Comparison of ENCODE assay signal across 1 cellular context in the genomic region with DNA sequence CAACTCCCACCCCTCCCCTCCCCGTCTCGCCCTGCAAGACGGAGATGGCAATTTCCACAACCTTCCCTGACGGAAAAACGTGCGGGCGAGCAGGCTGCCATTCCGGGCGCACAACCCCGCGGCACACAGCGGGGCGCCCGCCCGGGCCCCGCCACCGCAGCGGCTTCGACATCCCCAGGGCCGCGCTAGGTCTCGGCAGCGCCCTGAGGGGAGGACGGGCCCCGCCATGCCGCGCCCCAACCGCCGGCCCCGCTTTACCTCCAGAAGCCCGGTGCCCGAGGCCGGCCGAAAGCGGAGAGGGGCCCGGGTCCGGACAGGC.
TF ChIP-seq lines count a peak whose summit lies in the region.

No MANE protein-coding gene starts in this region.

TF ChIP-seq in H1, 55 proteins besides CTCF, POLR2A, EP300 and RAD21:
- TF ChIP-seq, protein P1, sequence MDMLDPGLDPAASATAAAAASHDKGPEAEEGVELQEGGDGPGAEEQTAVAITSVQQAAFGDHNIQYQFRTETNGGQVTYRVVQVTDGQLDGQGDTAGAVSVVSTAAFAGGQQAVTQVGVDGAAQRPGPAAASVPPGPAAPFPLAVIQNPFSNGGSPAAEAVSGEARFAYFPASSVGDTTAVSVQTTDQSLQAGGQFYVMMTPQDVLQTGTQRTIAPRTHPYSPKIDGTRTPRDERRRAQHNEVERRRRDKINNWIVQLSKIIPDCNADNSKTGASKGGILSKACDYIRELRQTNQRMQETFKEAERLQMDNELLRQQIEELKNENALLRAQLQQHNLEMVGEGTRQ (IDR thresholded peaks at IDR 0.05; ENCODE audit: low read length): 0 out of 2 replicates have a peak, but pooled peaks have one; percentile 3
- TF ChIP-seq SIN3A (conservative IDR thresholded peaks at IDR 0.05 in 1 of 2, IDR thresholded peaks at IDR 0.05 in 1 of 2; ENCODE audit: low read depth in 1 of 2, low read length in 2 of 2) (no peak), KDM4A (IDR thresholded peaks at IDR 0.05; ENCODE audit: low read depth, low read length, severe bottlenecking) (peak; percentile 33), CBX5 (IDR thresholded peaks at IDR 0.05; ENCODE audit: low read depth, low read length) (no peak), ASH2L (IDR thresholded peaks at IDR 0.05; ENCODE audit: low read length) (peak; percentile 36), PHF8 (conservative IDR thresholded peaks at IDR 0.05; ENCODE audit: low read depth, low read length) (0 out of 2 replicates have a peak, but pooled peaks have one; percentile 51)
